18 cellular contexts compared by ENCODE assay signal in the genomic region with DNA sequence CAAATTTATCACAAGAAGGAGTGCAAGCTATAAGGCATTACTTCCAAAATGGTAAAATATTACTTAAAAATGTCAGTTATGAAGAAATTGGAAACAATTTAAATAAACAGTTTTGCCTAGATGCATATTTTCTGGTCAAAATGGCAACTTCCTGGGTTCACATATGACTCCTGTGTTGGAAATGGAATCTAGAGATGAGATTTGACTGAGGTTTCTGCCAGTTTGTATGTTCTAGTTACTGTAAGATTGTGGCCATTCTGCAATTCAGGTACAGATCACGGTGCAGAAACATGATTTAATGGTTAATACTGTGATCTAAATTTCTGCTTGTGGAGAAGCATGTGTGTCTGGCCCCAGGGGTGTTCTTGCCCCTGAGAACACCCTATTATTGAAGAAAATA. TPM values are rescaled to one million over a fixed set of nuclear protein-coding genes. Genes with fewer than 3 reads are reported as not detected.
DNase-seq lines count a peak whose midpoint lies in the region; ATAC-seq and TF ChIP-seq lines count a peak whose summit lies in the region.
"Had no signal": no experiment of that assay in that cellular context is flagged by ENCODE, and none has a peak within 500 bp of the region (broad histone marks: within the 10 kb centered on the region; RNA-seq: fewer than 3 reads in every experiment).

No MANE protein-coding gene starts in this region.

- no peak overlapping the region for H3K27ac ChIP-seq in uterus
- H3K27ac ChIP-seq: prostate gland had no signal

- no peaks in the 10 kb centered on the region for H3K4me1 Mint-ChIP-seq in activated T-cell treated with anti-CD3 and anti-CD28 coated beads, Interleukin-2, amount 50 U/mL, for 24 hours (ENCODE audit: low read depth)
- no peaks in the 10 kb centered on the region for H3K4me1 Mint-ChIP-seq in glutamatergic neuron (ENCODE audit: low read depth, unreplicated experiment)
- H3K4me1 Mint-ChIP-seq: H9 had no signal

- H3K27ac Mint-ChIP-seq in activated T-cell treated with anti-CD3 and anti-CD28 coated beads, Interleukin-2, amount 50 U/mL, for 24 hours = no peak overlapping the region
- H3K27ac Mint-ChIP-seq in glutamatergic neuron (ENCODE audit: unreplicated experiment) = no peak overlapping the region
- H3K27ac Mint-ChIP-seq: activated CD8-positive, alpha-beta T cell treated with anti-CD3 and anti-CD28 coated beads, Interleukin-2, amount 10 ng/mL, durations not matched to agents 7 days and 5 days; activated naive CD4-positive, alpha-beta T cell treated with anti-CD3 and anti-CD28 coated beads for 36 hours; H9 had no signal

- H3K4me3 ChIP-seq in uterus = no peak overlapping the region
- H3K4me3 ChIP-seq: prostate gland had no signal

- ATAC-seq in GM18505 (IDR thresholded peaks at IDR 0.05; ENCODE audit: unreplicated experiment) (peak; percentile 34), GM19455 (IDR thresholded peaks at IDR 0.05; ENCODE audit: unreplicated experiment) (peak; percentile 33), HG02763 (IDR thresholded peaks at IDR 0.05; ENCODE audit: unreplicated experiment) (peak; percentile 38), HG03280 (IDR thresholded peaks at IDR 0.05; ENCODE audit: unreplicated experiment) (peak; percentile 38)
- ATAC-seq: activated CD8-positive, alpha-beta T cell treated with anti-CD3 and anti-CD28 coated beads, Interleukin-2, amount 10 ng/mL, durations not matched to agents 7 days and 5 days; Right ventricle myocardium inferior had no signal

- intact Hi-C loops in uterus (cut with DNase I; ENCODE audit: low total_unique reads) = no loop called here

- H3K9me3 ChIP-seq in uterus = no peaks in the 10 kb centered on the region
- H3K9me3 ChIP-seq: prostate gland had no signal

- H3K36me3 ChIP-seq in uterus = no peaks in the 10 kb centered on the region
- H3K36me3 ChIP-seq: prostate gland had no signal

- H3K4me1 ChIP-seq in uterus = no peaks in the 10 kb centered on the region
- H3K4me1 ChIP-seq: prostate gland had no signal

- no peak for TF ChIP-seq CTCF in uterus (IDR thresholded peaks at IDR 0.05)
- no peak for TF ChIP-seq CTCF in glutamatergic neuron (IDR thresholded peaks at IDR 0.05; ENCODE audit: partially characterized antibody, unreplicated experiment)

- no peak overlapping the region for H3K4me3 Mint-ChIP-seq in activated T-cell treated with anti-CD3 and anti-CD28 coated beads, Interleukin-2, amount 50 U/mL, for 24 hours
- H3K4me3 Mint-ChIP-seq in glutamatergic neuron (ENCODE audit: unreplicated experiment) = no peak overlapping the region
- H3K4me3 Mint-ChIP-seq: activated CD8-positive, alpha-beta T cell treated with anti-CD3 and anti-CD28 coated beads, Interleukin-2, amount 10 ng/mL, durations not matched to agents 7 days and 5 days; activated naive CD4-positive, alpha-beta T cell treated with anti-CD3 and anti-CD28 coated beads for 36 hours; H9 had no signal

- no peak for DNase-seq in activated T-cell treated with anti-CD3 and anti-CD28 coated beads, Interleukin-2, amount 50 U/mL, for 24 hours
- DNase-seq in uterus (no peak), AG08395 (ENCODE audit: low spot score) (no peak), glutamatergic neuron (no peak)
- DNase-seq: ACHN; activated CD8-positive, alpha-beta T cell treated with anti-CD3 and anti-CD28 coated beads, Interleukin-2, amount 10 ng/mL, durations not matched to agents 7 days and 5 days; activated naive CD4-positive, alpha-beta T cell treated with anti-CD3 and anti-CD28 coated beads for 36 hours; H9; NCI-H1105 treated with DMSO at 0.1 percent for 48 hours; NCI-H526; T-helper 9 cell had no signal

- TF ChIP-seq POLR2A in GM18505 (IDR thresholded peaks at IDR 0.05; ENCODE audit: borderline replicate concordance, extremely low read depth, insufficient read depth, insufficient read length) (no peak), uterus (IDR thresholded peaks at IDR 0.05) (no peak)

- H3K36me3 Mint-ChIP-seq in activated T-cell treated with anti-CD3 and anti-CD28 coated beads, Interleukin-2, amount 50 U/mL, for 24 hours (ENCODE audit: low read depth) = no peaks in the 10 kb centered on the region
- peaks cover 4% of the 10 kb centered on the region for H3K36me3 Mint-ChIP-seq in glutamatergic neuron (ENCODE audit: unreplicated experiment)

- H3K27me3 Mint-ChIP-seq in activated T-cell treated with anti-CD3 and anti-CD28 coated beads, Interleukin-2, amount 50 U/mL, for 24 hours = no peaks in the 10 kb centered on the region
- H3K27me3 Mint-ChIP-seq in glutamatergic neuron (ENCODE audit: unreplicated experiment) = peaks cover 3% of the 10 kb centered on the region

- H3K9me3 Mint-ChIP-seq in activated T-cell treated with anti-CD3 and anti-CD28 coated beads, Interleukin-2, amount 50 U/mL, for 24 hours = peaks cover 34% of the 10 kb centered on the region
- peaks cover 8% of the 10 kb centered on the region for H3K9me3 Mint-ChIP-seq in glutamatergic neuron (ENCODE audit: unreplicated experiment)

- no peaks in the 10 kb centered on the region for H3K27me3 ChIP-seq in uterus

RNA-seq across cellular contexts. Expression of gene OR4C6, which starts 3.4 kb away (rescaled TPM):
- total RNA-seq in uterus = not detected
- total RNA-seq in glutamatergic neuron (ENCODE audit: unreplicated experiment) = not detected
- total RNA-seq: activated CD8-positive, alpha-beta T cell treated with anti-CD3 and anti-CD28 coated beads, Interleukin-2, amount 10 ng/mL, durations not matched to agents 7 days and 5 days; activated naive CD4-positive, alpha-beta T cell treated with anti-CD3 and anti-CD28 coated beads for 36 hours; H9; kidney epithelial cell; prostate gland; Right ventricle myocardium inferior had no signal

RNA-seq across cellular contexts. Expression of gene OR4S2, which starts 10.5 kb away (rescaled TPM):
- total RNA-seq in uterus = not detected
- not detected for total RNA-seq in glutamatergic neuron (ENCODE audit: unreplicated experiment)
- total RNA-seq: activated CD8-positive, alpha-beta T cell treated with anti-CD3 and anti-CD28 coated beads, Interleukin-2, amount 10 ng/mL, durations not matched to agents 7 days and 5 days; activated naive CD4-positive, alpha-beta T cell treated with anti-CD3 and anti-CD28 coated beads for 36 hours; H9; kidney epithelial cell; prostate gland; Right ventricle myocardium inferior had no signal

RNA-seq across cellular contexts. Expression of gene OR4P4, which starts 23.7 kb away (rescaled TPM):
- not detected for total RNA-seq in uterus
- not detected for total RNA-seq in glutamatergic neuron (ENCODE audit: unreplicated experiment)
- total RNA-seq: activated CD8-positive, alpha-beta T cell treated with anti-CD3 and anti-CD28 coated beads, Interleukin-2, amount 10 ng/mL, durations not matched to agents 7 days and 5 days; activated naive CD4-positive, alpha-beta T cell treated with anti-CD3 and anti-CD28 coated beads for 36 hours; H9; kidney epithelial cell; prostate gland; Right ventricle myocardium inferior had no signal

RNA-seq across cellular contexts. Expression of gene OR4C11, which starts 51.2 kb away (rescaled TPM):
- total RNA-seq in uterus = not detected
- total RNA-seq in glutamatergic neuron (ENCODE audit: unreplicated experiment) = not detected
- total RNA-seq: activated CD8-positive, alpha-beta T cell treated with anti-CD3 and anti-CD28 coated beads, Interleukin-2, amount 10 ng/mL, durations not matched to agents 7 days and 5 days; activated naive CD4-positive, alpha-beta T cell treated with anti-CD3 and anti-CD28 coated beads for 36 hours; H9; kidney epithelial cell; prostate gland; Right ventricle myocardium inferior had no signal
